ENCODE assay signal across 9 cellular contexts in genomic region chr16:69481901-69482341, GRCh38. TPM values are rescaled to one million over a fixed set of nuclear protein-coding genes. Genes with fewer than 3 reads are reported as not detected.
DNase-seq lines count a peak whose midpoint lies in the region; ATAC-seq and TF ChIP-seq lines count a peak whose summit lies in the region.
"Had no signal": no experiment of that assay in that cellular context is flagged by ENCODE, and none has a peak within 500 bp of the region (broad histone marks: within the 10 kb centered on the region; RNA-seq: fewer than 3 reads in every experiment).

No MANE protein-coding gene starts in this region.

- no peak for ATAC-seq in HG02623 (IDR thresholded peaks at IDR 0.05; ENCODE audit: unreplicated experiment)

- H3K27ac ChIP-seq in esophagus muscularis mucosa (replicated peaks in 1 of 4) = peak overlapping the region; percentile 74 to 83 (median 74)

- no peaks in the 10 kb centered on the region for H3K36me3 ChIP-seq in esophagus muscularis mucosa

- no peaks in the 10 kb centered on the region for H3K9me3 ChIP-seq in esophagus muscularis mucosa

- no peaks in the 10 kb centered on the region for H3K27me3 ChIP-seq in esophagus muscularis mucosa

- H3K4me3 ChIP-seq in esophagus muscularis mucosa = peak overlapping the region in 3 of 4 donors; percentile 20 to 46 (median 32)

- TF ChIP-seq EP300 in esophagus muscularis mucosa (IDR thresholded peaks at IDR 0.05) = no peak

- TF ChIP-seq POLR2A in esophagus muscularis mucosa (IDR thresholded peaks at IDR 0.05; ENCODE audit: low read depth) = no peak

- peak in 1 of 3 experiments; percentile 6 for TF ChIP-seq CTCF in esophagus muscularis mucosa (IDR thresholded peaks at IDR 0.05)

- intact Hi-C loops in esophagus muscularis mucosa (cut with DNase I) = no loop called here

- WGBS in esophagus muscularis mucosa = 58% methylated on average over 12 of the region's 12 CpGs

- DNase-seq in AG08395 (ENCODE audit: low spot score) (peak; percentile 74), OCI-M2 (lab: John Stamatoyannopoulos, UW; ENCODE audit: unreplicated experiment) (peak; percentile 40), esophagus muscularis mucosa (ENCODE audit: extremely low spot score) (peak; percentile 92), myocyte (ENCODE audit: low read depth) (peak; percentile 57), SIG-M5 treated with dmso at 0.1 percent for 504 hours (lab: John Stamatoyannopoulos, UW; ENCODE audit: unreplicated experiment) (no peak), NOMO-1 treated with dmso at 0.1 percent for 144 hours (lab: John Stamatoyannopoulos, UW; ENCODE audit: unreplicated experiment) (no peak), NCI-H1048 (lab: John Stamatoyannopoulos, UW) (no peak)
- DNase-seq: CD4-positive, CD25-positive, alpha-beta regulatory T cell had no signal

- H3K4me1 ChIP-seq in esophagus muscularis mucosa = peaks cover 10 to 25% (median 19%) of the 10 kb centered on the region in 4 donors

RNA-seq across cellular contexts. Expression of gene CYB5B, which starts 57.5 kb away (rescaled TPM):
- total RNA-seq in esophagus muscularis mucosa = 10 to 100 TPM; 26.7 to 31.2 (median 29.1) TPM
- 88.6 and 220 TPM in 2 replicates for total RNA-seq in myocyte
- 133 TPM for polyA plus RNA-seq in myocyte (2012)

Comparison
In these comparisons a context has a peak if more than half of its experiments do, and no peak if none do; other contexts are left out.
1. DNase-seq: peak in AG08395 (single experiment), OCI-M2 (single experiment), esophagus muscularis mucosa (single experiment) and myocyte (single experiment); none in SIG-M5 treated with dmso at 0.1 percent for 504 hours (single experiment), NOMO-1 treated with dmso at 0.1 percent for 144 hours (single experiment) and NCI-H1048 (single experiment).